2 cellular contexts compared by ENCODE assay signal in the genomic region with DNA sequence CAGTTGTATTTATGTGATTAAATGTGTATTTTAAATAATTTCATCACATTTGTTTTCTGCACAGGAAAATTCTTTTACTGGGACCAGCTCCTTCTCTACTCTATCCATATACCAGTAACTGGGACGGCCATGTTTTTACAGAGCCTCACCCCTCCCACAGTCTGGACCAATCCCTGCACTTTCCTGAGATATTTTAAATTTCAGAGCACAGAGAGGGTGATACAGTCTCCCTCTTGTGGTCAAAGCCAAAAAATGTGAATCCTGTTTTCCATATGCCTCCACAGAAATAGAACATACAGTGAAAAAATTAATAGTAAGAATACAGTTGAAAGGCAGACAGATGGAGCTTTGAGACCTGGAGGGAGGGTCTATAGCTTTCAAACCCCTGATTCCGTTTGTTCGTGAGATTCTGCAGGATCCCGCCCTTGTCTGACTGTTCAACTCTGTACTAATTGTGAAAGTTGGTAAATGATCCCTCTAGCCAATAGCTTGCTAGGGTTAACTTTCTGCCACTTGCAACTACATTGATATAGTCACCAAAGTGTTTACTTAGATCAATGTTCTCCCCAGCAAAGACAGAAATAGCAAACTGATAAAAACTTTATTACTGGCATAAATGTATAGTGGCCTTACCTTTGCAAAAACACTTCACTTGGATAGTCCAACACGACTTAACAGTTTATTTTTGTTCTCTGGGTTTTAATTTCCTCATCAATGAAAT.
A peak's percentile ranks its signal among the peaks of the same experiment; 100 is the strongest.
TF ChIP-seq lines count a peak whose summit lies in the region.

No MANE protein-coding gene starts in this region.

TF ChIP-seq in IMR-90, 13 proteins besides CTCF, POLR2A, EP300 and RAD21:
- no peak for TF ChIP-seq RCOR1 (IDR thresholded peaks at IDR 0.05; ENCODE audit: insufficient replicate concordance, low read length)
- no peak for TF ChIP-seq MAFK (IDR thresholded peaks at IDR 0.05; ENCODE audit: low read depth, low read length)
- TF ChIP-seq SMC3 (IDR thresholded peaks at IDR 0.05; ENCODE audit: low read depth, low read length), result peak; percentile 48
- no peak for TF ChIP-seq CEBPB (IDR thresholded peaks at IDR 0.05; ENCODE audit: low read depth, low read length)
- TF ChIP-seq NFE2L2 (IDR thresholded peaks at IDR 0.05; ENCODE audit: low read depth, low read length), result no peak
- TF ChIP-seq, protein P1, sequence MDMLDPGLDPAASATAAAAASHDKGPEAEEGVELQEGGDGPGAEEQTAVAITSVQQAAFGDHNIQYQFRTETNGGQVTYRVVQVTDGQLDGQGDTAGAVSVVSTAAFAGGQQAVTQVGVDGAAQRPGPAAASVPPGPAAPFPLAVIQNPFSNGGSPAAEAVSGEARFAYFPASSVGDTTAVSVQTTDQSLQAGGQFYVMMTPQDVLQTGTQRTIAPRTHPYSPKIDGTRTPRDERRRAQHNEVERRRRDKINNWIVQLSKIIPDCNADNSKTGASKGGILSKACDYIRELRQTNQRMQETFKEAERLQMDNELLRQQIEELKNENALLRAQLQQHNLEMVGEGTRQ (IDR thresholded peaks at IDR 0.05; ENCODE audit: low read depth, low read length), result no peak

TF ChIP-seq in K562, 482 proteins besides CTCF, POLR2A, EP300 and RAD21:
- TF ChIP-seq ZC3H8 (IDR thresholded peaks at IDR 0.05) (no peak), MYBL2 (IDR thresholded peaks at IDR 0.05; ENCODE audit: low read depth) (peak; percentile 52; the same call in 1 of the 2 replicates), MYBL2 (CRISPR knock-in tag; IDR thresholded peaks at IDR 0.05; ENCODE audit: borderline replicate concordance) (no peak), CEBPB (tag; IDR thresholded peaks at IDR 0.05) (no peak), YY1 (IDR thresholded peaks at IDR 0.05; ENCODE audit: borderline replicate concordance in 1 of 3, control insufficient read depth in 1 of 3, extremely low read depth in 1 of 3, insufficient read depth in 3 of 3, insufficient read length in 1 of 3, insufficient replicate concordance in 2 of 3, low read depth in 1 of 3, low read length in 2 of 3) (peak in 1 of 3 experiments; percentile 54)
